Comparison of ENCODE assay signal across 8 cellular contexts in genomic region chr15:23566070-23567050, GRCh38. TPM values are rescaled to one million over a fixed set of nuclear protein-coding genes. Genes with fewer than 3 reads are reported as not detected.
A peak's percentile ranks its signal among the peaks of the same experiment; 100 is the strongest.
DNase-seq lines count a peak whose midpoint lies in the region; ATAC-seq, FAIRE-seq and TF ChIP-seq lines count a peak whose summit lies in the region.

No MANE protein-coding gene starts in this region.

- TF ChIP-seq POLR2A in Peyer's patch (IDR thresholded peaks at IDR 0.05) (no peak), K562 (conservative IDR thresholded peaks at IDR 0.05) (no peak)

- peak overlapping the region; percentile 94 for H3K4me2 ChIP-seq in K562 (ENCODE audit: insufficient read depth, low read length)

- peaks cover 59% of the 10 kb centered on the region for H3K79me2 ChIP-seq in K562 (ENCODE audit: control insufficient read depth, insufficient read depth, low read length)

- H3K9me1 ChIP-seq in K562 (ENCODE audit: control insufficient read depth, insufficient read depth, low read length), result no peaks in the 10 kb centered on the region

- ATAC-seq in Right ventricle myocardium superior (ENCODE audit: poor library complexity), result peak; percentile 22
- peak; percentile 64 for ATAC-seq in K562
- ATAC-seq in HG03521 (IDR thresholded peaks at IDR 0.05; ENCODE audit: unreplicated experiment), result no peak

- intact Hi-C loops in Right ventricle myocardium superior (cut with DNase I) (no loop called here), K562 (cut with micrococcal nuclease) (loop anchor here (10.0 kb wide), 1 partner anchor 72 kb away; no protein-coding TSS in a partner anchor), posterior cingulate gyrus (cut with DNase I) (loop anchor here (10.0 kb wide), 1 partner anchor 52 kb away; no protein-coding TSS in a partner anchor)

- no peak overlapping the region for H3K27ac ChIP-seq in right atrium auricular region
- H3K27ac ChIP-seq in Peyer's patch, result peak overlapping the region in 2 of 4 donors; percentile 46 to 48
- H3K27ac ChIP-seq in K562 (ENCODE audit: extremely low read depth, low read depth, low read length), result peak overlapping the region; percentile 80

- in situ Hi-C loops in K562 (cut with MboI), result no loop called here

- no TSS peak for BruUV-seq in K562 (replicated peaks; lab: Mats Ljungman, UMichigan)

- no peaks in the 10 kb centered on the region; the same call in 1 of the 2 replicates for H4K20me1 ChIP-seq in K562 (replicated peaks; ENCODE audit: control insufficient read depth, insufficient read depth, low read length)

- H3K9me3 ChIP-seq in right atrium auricular region, result no peaks in the 10 kb centered on the region
- H3K9me3 ChIP-seq in Peyer's patch, result peaks cover 0 to 2% (median 0%) of the 10 kb centered on the region in 4 donors
- no peaks in the 10 kb centered on the region for H3K9me3 ChIP-seq in K562 (replicated peaks; ENCODE audit: control insufficient read depth, insufficient read depth, low read depth, low read length)

- WGBS in K562 (ENCODE audit: insufficient coverage, low coverage, missing lambda C conversion rate), result 10% methylated on average over 30 of the region's 31 CpGs

- POLR2A ChIA-PET in K562 (lab: Yijun Ruan, JAX), result interaction anchor here (0.6 to 1.3 kb wide), 5 partner anchors 8 to 637 kb away, joined by 3 to 4 read pairs (median 3); no protein-coding TSS in a partner anchor

- TF ChIP-seq CTCF in right atrium auricular region (IDR thresholded peaks at IDR 0.05) (no peak), Peyer's patch (IDR thresholded peaks at IDR 0.05) (no peak), K562 (IDR thresholded peaks at IDR 0.05 in 2 of 3, conservative IDR thresholded peaks at IDR 0.05 in 1 of 3; ENCODE audit: insufficient read depth in 2 of 3, low read depth in 1 of 3, low read length in 3 of 3) (no peak)

- no peaks in the 10 kb centered on the region for H3K27me3 ChIP-seq in right atrium auricular region
- H3K27me3 ChIP-seq in Peyer's patch, result no peaks in the 10 kb centered on the region
- peaks cover 0 to 5% of the 10 kb centered on the region in 2 experiments; a peak in 1 of 5 replicates for H3K27me3 ChIP-seq in K562 (ENCODE audit: control insufficient read depth in 2 of 2, insufficient read depth in 2 of 2, low read length in 2 of 2)

- TF ChIP-seq EP300 in K562 (IDR thresholded peaks at IDR 0.05; ENCODE audit: low read length), result no peak

- H3K36me3 ChIP-seq in right atrium auricular region, result no peaks in the 10 kb centered on the region
- H3K36me3 ChIP-seq in Peyer's patch, result no peaks in the 10 kb centered on the region
- peaks cover 34% of the 10 kb centered on the region for H3K36me3 ChIP-seq in K562 (ENCODE audit: control insufficient read depth, insufficient read depth, low read length)

- no peak for TF ChIP-seq RAD21 in K562 (CRISPR knock-in tag; conservative IDR thresholded peaks at IDR 0.05 in 1 of 2, IDR thresholded peaks at IDR 0.05 in 1 of 2)

- H2AFZ ChIP-seq in K562 (ENCODE audit: low read depth, low read length), result peak overlapping the region; percentile 84

- no peaks in the 10 kb centered on the region for H3K4me1 ChIP-seq in right atrium auricular region
- H3K4me1 ChIP-seq in Peyer's patch, result no peaks in the 10 kb centered on the region
- peaks cover 6 to 18% of the 10 kb centered on the region in 2 experiments; a peak in 4 of 5 replicates for H3K4me1 ChIP-seq in K562 (replicated peaks in 1 of 2; ENCODE audit: control insufficient read depth in 2 of 2, insufficient read depth in 2 of 2, low read length in 2 of 2)

- DNase-seq in Right ventricle myocardium superior (no peak), right atrium auricular region (ENCODE audit: low spot score) (no peak), Peyer's patch (no peak), K562 (ENCODE audit: extremely low read depth in 1 of 4, low spot score in 3 of 4) (peak; percentile 58 to 62 (median 60)), posterior cingulate gyrus (peak in 8 of 10 donors; percentile 15 to 92 (median 50)), mucosa of gallbladder (ENCODE audit: low spot score) (no peak), NOMO-1 treated with DMSO at 0.1 percent for 48 hours (lab: John Stamatoyannopoulos, UW; ENCODE audit: unreplicated experiment) (no peak)

- FAIRE-seq in K562 (lab: Jason Lieb, UNC), result peak; percentile 6

- H3K4me3 ChIP-seq in right atrium auricular region (peak overlapping the region in 1 of 2 donors; percentile 22), Peyer's patch (peak overlapping the region in 3 of 4 donors; percentile 26 to 29 (median 29)), K562 (peak overlapping the region; percentile 76)

- H3K9ac ChIP-seq in K562 (ENCODE audit: insufficient read depth in 1 of 2, low read depth in 2 of 2, low read length in 2 of 2), result peak overlapping the region; percentile 95 to 100

- CTCF ChIA-PET in K562 (lab: Yijun Ruan, JAX; ENCODE audit: low intra/inter-chr PET ratio), result no interaction called here

TF ChIP-seq in K562, 482 proteins besides CTCF, POLR2A, EP300 and RAD21 (continues in another document):
- TF ChIP-seq ARID4B (CRISPR knock-in tag; IDR thresholded peaks at IDR 0.05) (0 out of 2 replicates have a peak, but pooled peaks have one; percentile 32), TEAD1 (CRISPR knock-in tag; IDR thresholded peaks at IDR 0.05) (0 out of 4 replicates have a peak, but pooled peaks of 1 of the 2 experiments have one; percentile 10), VEZF1 (CRISPR knock-in tag; IDR thresholded peaks at IDR 0.05) (peak; percentile 82)

RNA-seq across cellular contexts. Expression of gene MKRN3, which starts 0.9 kb away (rescaled TPM):
- total RNA-seq in Right ventricle myocardium superior (0.38 TPM), right atrium auricular region (under 1 TPM in 1 of 2 donors, not detected in 1; 0.43 TPM), Peyer's patch (1 to 10 TPM in 1 of 4 donors, not detected in 3; 1.2 TPM), K562 (2014; rRNA removed) (33.4 and 37.8 TPM in 2 replicates), K562 (2014; rRNA removed; fragmentation: Illumina TruSeq; extraction: Trizol) (21.4 and 25.1 TPM in 2 replicates), K562 (2015; rRNA removed; fragmentation: Illumina TruSeq; extraction: Trizol) (29.9 and 31.1 TPM in 2 replicates), K562 (2021) (26.0 and 26.2 TPM in 2 replicates), mucosa of gallbladder (not detected)
- 37.6 and 42.7 TPM in 2 replicates for total RNA-seq in K562 (2011; cell fraction: chromatin; rRNA removed; ENCODE audit: low replicate concordance)
- total RNA-seq in K562 (2011; cell fraction: nucleolus; rRNA removed), result 28.9 and 33.4 TPM in 2 replicates
- total RNA-seq in K562 (2011; cell fraction: nucleoplasm; rRNA removed), result 44.3 and 51.5 TPM in 2 replicates
- polyA plus RNA-seq in K562 (2011; rRNA removed) (22.4 and 22.5 TPM in 2 replicates), K562 (2014; fragmentation: Illumina TruSeq; extraction: Trizol) (15.8 and 19.1 TPM in 2 replicates), K562 (2014; fragmentation: Nextera tagmentation; extraction: Ambion mirVana) (1 to 10 TPM; 6.5 to 7.8 TPM), K562 (2014; rRNA removed) (23.6 and 25.2 TPM in 2 replicates)
- 13.3 and 19.2 TPM in 2 replicates for polyA plus RNA-seq in K562 (2011; cell fraction: cytosol; rRNA removed)
- polyA plus RNA-seq in K562 (2011; cell fraction: nucleus; rRNA removed), result 35.1 and 35.8 TPM in 2 replicates
- polyA plus RNA-seq in K562 (2012), result 17.1 and 17.2 TPM in 2 replicates
- polyA minus RNA-seq in K562 (2011; rRNA and poly(A)+ RNA removed), result 35.8 and 40.8 TPM in 2 replicates
- 15.4 and 23.4 TPM in 2 replicates for polyA minus RNA-seq in K562 (2011; cell fraction: cytosol; rRNA and poly(A)+ RNA removed)
- 26.8 and 41.5 TPM in 2 replicates for polyA minus RNA-seq in K562 (2011; cell fraction: nucleus; rRNA and poly(A)+ RNA removed)

Comparison
In these comparisons a context has a peak if more than half of its experiments do, and no peak if none do; other contexts are left out.
1. DNase-seq: peak in K562 (4 of 4) and posterior cingulate gyrus (8 of 10); none in Right ventricle myocardium superior (single experiment), right atrium auricular region (single experiment), Peyer's patch (0 of 3), mucosa of gallbladder (single experiment) and NOMO-1 treated with DMSO at 0.1 percent for 48 hours (single experiment).
2. RNA of gene MKRN3, which starts 0.9 kb away (total RNA-seq): 21.4 to 51.5 TPM in K562; 0.43 TPM in right atrium auricular region, 0.38 TPM in Right ventricle myocardium superior (single experiment), not detected in mucosa of gallbladder (single experiment) and 1.2 TPM in Peyer's patch; every median in the first group is over 10 times any median in the second.